ENCODE assay signal across 1 cellular context in the genomic region with DNA sequence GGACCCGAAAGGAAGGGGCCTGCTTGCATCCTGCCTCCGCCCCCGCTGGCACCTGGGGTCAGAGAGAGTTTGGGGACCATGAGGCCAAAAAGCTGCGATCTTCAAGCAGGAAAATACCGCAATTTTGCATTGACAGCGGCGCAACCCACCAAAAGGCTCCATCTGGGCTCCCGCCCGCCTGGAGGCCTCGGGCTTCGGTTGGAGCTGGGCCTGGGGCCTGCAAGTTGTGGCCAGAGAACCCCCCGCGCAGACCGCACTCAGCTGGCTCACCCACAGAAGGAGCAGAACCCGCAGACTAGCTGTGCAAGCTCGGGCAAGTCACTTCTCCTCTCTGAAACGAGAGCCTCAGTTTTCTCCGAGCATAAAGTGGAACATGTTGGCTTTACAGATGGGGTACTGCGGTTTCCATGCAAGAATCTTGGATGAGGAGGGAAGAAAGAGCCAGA.
TF ChIP-seq lines count a peak whose summit lies in the region.

No MANE protein-coding gene starts in this region.

TF ChIP-seq in SK-N-SH treated with all-trans-retinoic acid at 6 μM for 48 hours, 23 proteins besides CTCF, POLR2A, EP300 and RAD21 (continued from another document):
- TF ChIP-seq, protein P1, sequence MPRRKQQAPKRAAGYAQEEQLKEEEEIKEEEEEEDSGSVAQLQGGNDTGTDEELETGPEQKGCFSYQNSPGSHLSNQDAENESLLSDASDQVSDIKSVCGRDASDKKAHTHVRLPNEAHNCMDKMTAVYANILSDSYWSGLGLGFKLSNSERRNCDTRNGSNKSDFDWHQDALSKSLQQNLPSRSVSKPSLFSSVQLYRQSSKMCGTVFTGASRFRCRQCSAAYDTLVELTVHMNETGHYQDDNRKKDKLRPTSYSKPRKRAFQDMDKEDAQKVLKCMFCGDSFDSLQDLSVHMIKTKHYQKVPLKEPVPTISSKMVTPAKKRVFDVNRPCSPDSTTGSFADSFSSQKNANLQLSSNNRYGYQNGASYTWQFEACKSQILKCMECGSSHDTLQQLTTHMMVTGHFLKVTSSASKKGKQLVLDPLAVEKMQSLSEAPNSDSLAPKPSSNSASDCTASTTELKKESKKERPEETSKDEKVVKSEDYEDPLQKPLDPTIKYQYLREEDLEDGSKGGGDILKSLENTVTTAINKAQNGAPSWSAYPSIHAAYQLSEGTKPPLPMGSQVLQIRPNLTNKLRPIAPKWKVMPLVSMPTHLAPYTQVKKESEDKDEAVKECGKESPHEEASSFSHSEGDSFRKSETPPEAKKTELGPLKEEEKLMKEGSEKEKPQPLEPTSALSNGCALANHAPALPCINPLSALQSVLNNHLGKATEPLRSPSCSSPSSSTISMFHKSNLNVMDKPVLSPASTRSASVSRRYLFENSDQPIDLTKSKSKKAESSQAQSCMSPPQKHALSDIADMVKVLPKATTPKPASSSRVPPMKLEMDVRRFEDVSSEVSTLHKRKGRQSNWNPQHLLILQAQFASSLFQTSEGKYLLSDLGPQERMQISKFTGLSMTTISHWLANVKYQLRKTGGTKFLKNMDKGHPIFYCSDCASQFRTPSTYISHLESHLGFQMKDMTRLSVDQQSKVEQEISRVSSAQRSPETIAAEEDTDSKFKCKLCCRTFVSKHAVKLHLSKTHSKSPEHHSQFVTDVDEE (CRISPR knock-in tag; IDR thresholded peaks at IDR 0.05), result no peak
- TF ChIP-seq ZC3H10 (CRISPR knock-in tag; IDR thresholded peaks at IDR 0.05) (no peak), BACH2 (CRISPR knock-in tag; IDR thresholded peaks at IDR 0.05; ENCODE audit: borderline replicate concordance) (no peak), GLIS3 (CRISPR knock-in tag; IDR thresholded peaks at IDR 0.05) (no peak), CSDC2 (CRISPR knock-in tag; IDR thresholded peaks at IDR 0.05) (no peak), OSR1 (CRISPR knock-in tag; IDR thresholded peaks at IDR 0.05) (no peak)
- TF ChIP-seq, protein P2, sequence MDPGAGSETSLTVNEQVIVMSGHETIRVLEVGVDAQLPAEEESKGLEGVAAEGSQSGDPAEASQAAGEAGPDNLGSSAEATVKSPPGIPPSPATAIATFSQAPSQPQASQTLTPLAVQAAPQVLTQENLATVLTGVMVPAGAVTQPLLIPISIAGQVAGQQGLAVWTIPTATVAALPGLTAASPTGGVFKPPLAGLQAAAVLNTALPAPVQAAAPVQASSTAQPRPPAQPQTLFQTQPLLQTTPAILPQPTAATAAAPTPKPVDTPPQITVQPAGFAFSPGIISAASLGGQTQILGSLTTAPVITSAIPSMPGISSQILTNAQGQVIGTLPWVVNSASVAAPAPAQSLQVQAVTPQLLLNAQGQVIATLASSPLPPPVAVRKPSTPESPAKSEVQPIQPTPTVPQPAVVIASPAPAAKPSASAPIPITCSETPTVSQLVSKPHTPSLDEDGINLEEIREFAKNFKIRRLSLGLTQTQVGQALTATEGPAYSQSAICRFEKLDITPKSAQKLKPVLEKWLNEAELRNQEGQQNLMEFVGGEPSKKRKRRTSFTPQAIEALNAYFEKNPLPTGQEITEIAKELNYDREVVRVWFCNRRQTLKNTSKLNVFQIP (CRISPR knock-in tag; IDR thresholded peaks at IDR 0.05; ENCODE audit: borderline replicate concordance, low read depth), result no peak
